ENCODE assay signal across 22 cellular contexts in the genomic region with DNA sequence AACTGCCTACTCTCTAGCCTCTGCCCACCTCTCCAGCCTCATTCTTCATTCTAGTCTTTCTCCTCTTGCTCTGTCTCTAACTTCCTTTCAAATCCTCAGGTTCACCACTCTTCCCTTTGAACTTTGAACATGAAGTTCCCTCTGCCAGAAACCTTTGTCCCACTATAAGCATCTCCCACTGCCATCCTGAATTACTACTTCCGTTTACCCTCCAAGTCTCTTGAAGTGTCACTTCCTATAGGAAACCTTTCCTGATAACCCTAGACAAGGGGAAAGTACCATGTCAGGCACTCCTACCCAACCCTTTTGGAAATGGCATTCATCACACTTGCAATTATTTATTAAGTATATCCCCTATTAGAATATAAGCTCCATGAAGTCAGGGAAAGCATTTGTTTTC. TPM values are rescaled to one million over a fixed set of nuclear protein-coding genes. Genes with fewer than 3 reads are reported as not detected.
DNase-seq lines count a peak whose midpoint lies in the region; ATAC-seq and TF ChIP-seq lines count a peak whose summit lies in the region.
"Had no signal": no experiment of that assay in that cellular context is flagged by ENCODE, and none has a peak within 500 bp of the region (broad histone marks: within the 10 kb centered on the region; RNA-seq: fewer than 3 reads in every experiment).

No MANE protein-coding gene starts in this region.

- H3K4me1 Mint-ChIP-seq in activated naive CD8-positive, alpha-beta T cell (ENCODE audit: low read depth) = peaks cover 44% of the 10 kb centered on the region
- peaks cover 65% of the 10 kb centered on the region for H3K4me1 Mint-ChIP-seq in activated naive CD8-positive, alpha-beta T cell treated with anti-CD3 and anti-CD28 coated beads, Interleukin-2, amount 50 U/mL, for 24 hours
- H3K4me1 Mint-ChIP-seq in memory B cell = peaks cover 51% of the 10 kb centered on the region

- H3K4me2 ChIP-seq in OCI-LY3 (ENCODE audit: low read length) = peak overlapping the region; percentile 96
- H3K4me2 ChIP-seq in smooth muscle cell = peak overlapping the region; percentile 86

- intact Hi-C loops in left lung (cut with DNase I) = no loop called here

- peaks cover 7% of the 10 kb centered on the region for H3F3A ChIP-seq in smooth muscle cell (ENCODE audit: low read depth)

- H3K36me3 ChIP-seq in OCI-LY3 (replicated peaks; ENCODE audit: low read depth, low read length) (peaks cover 56% of the 10 kb centered on the region), smooth muscle cell (ENCODE audit: low read depth) (no peaks in the 10 kb centered on the region), left lung (no peaks in the 10 kb centered on the region)
- H3K36me3 ChIP-seq: neutrophil had no signal

- TF ChIP-seq CTCF in OCI-LY3 (IDR thresholded peaks at IDR 0.05; ENCODE audit: low read depth, low read length) (no peak), smooth muscle cell (IDR thresholded peaks at IDR 0.05; ENCODE audit: borderline replicate concordance, insufficient read depth, poor library complexity, severe bottlenecking) (no peak), left lung (IDR thresholded peaks at IDR 0.05) (no peak)

- no peaks in the 10 kb centered on the region for H3K27me3 ChIP-seq in OCI-LY3 (ENCODE audit: low read depth, low read length)
- H3K27me3 ChIP-seq in smooth muscle cell (ENCODE audit: low read depth) = no peaks in the 10 kb centered on the region
- H3K27me3 ChIP-seq in left lung = peaks cover 0 to 12% of the 10 kb centered on the region in 2 donors
- H3K27me3 ChIP-seq: MG63 had no signal

- H3K9me3 ChIP-seq in OCI-LY3 (ENCODE audit: insufficient read depth, low read length) (0 out of 2 replicates have a peak, but pooled peaks cover 2% of the 10 kb centered on the region), smooth muscle cell (replicated peaks; ENCODE audit: low read depth) (no peaks in the 10 kb centered on the region), left lung (no peaks in the 10 kb centered on the region)
- H3K9me3 ChIP-seq: Caco-2, MG63, neutrophil had no signal

- H3K4me3 Mint-ChIP-seq in activated naive CD8-positive, alpha-beta T cell = no peak overlapping the region
- H3K4me3 Mint-ChIP-seq in activated naive CD8-positive, alpha-beta T cell treated with anti-CD3 and anti-CD28 coated beads, Interleukin-2, amount 50 U/mL, for 24 hours = no peak overlapping the region
- H3K4me3 Mint-ChIP-seq in memory B cell = no peak overlapping the region
- H3K4me3 Mint-ChIP-seq: T-helper 2 cell treated with Interferon-gamma antibody and Interleukin-4, amounts not matched to agents 5 μg/mL and 100 μg/mL, for 36 hours had no signal

- H3K9ac ChIP-seq in OCI-LY3 (ENCODE audit: low read length) (peak overlapping the region; percentile 95), smooth muscle cell (ENCODE audit: low read depth) (no peak overlapping the region)

- WGBS in smooth muscle cell (ENCODE audit: low lambda C conversion rate) = 94% methylated on average over 1 of the region's 1 CpG

- H3K27ac ChIP-seq in OCI-LY3 (ENCODE audit: low read length) (peak overlapping the region; percentile 96), smooth muscle cell (ENCODE audit: low read depth) (no peak overlapping the region), left lung (no peak overlapping the region)
- H3K27ac ChIP-seq: neutrophil had no signal

- H4K20me1 ChIP-seq in OCI-LY3 (ENCODE audit: insufficient read depth, low read length) (peaks cover 26% of the 10 kb centered on the region), smooth muscle cell (ENCODE audit: low read depth) (peaks cover 63% of the 10 kb centered on the region)

- peak overlapping the region; percentile 12 for H3K27ac Mint-ChIP-seq in activated naive CD8-positive, alpha-beta T cell
- no peak overlapping the region for H3K27ac Mint-ChIP-seq in activated naive CD8-positive, alpha-beta T cell treated with anti-CD3 and anti-CD28 coated beads, Interleukin-2, amount 50 U/mL, for 24 hours
- peak overlapping the region; percentile 67 for H3K27ac Mint-ChIP-seq in memory B cell

- H3K4me1 ChIP-seq in OCI-LY3 (ENCODE audit: low read length) = peaks cover 65% of the 10 kb centered on the region
- peaks cover 20% of the 10 kb centered on the region for H3K4me1 ChIP-seq in smooth muscle cell (ENCODE audit: low read depth)
- peaks cover 15 to 41% of the 10 kb centered on the region in 2 donors for H3K4me1 ChIP-seq in left lung

- peak overlapping the region; percentile 89 for H3K4me3 ChIP-seq in OCI-LY3 (ENCODE audit: low read length)
- H3K4me3 ChIP-seq in smooth muscle cell = no peak overlapping the region
- H3K4me3 ChIP-seq in left lung = no peak overlapping the region

- no peak for ATAC-seq in activated naive CD8-positive, alpha-beta T cell treated with anti-CD3 and anti-CD28 coated beads, Interleukin-2, amount 50 U/mL, for 24 hours
- ATAC-seq in memory B cell (ENCODE audit: low read depth) = no peak
- ATAC-seq in left lung = no peak
- ATAC-seq: left ventricle myocardium superior had no signal

- no peak overlapping the region for H2AFZ ChIP-seq in OCI-LY3 (ENCODE audit: low read depth, low read length)
- no peak overlapping the region for H2AFZ ChIP-seq in smooth muscle cell (ENCODE audit: low read depth)

- H3K27me3 Mint-ChIP-seq in activated naive CD8-positive, alpha-beta T cell = no peaks in the 10 kb centered on the region
- no peaks in the 10 kb centered on the region for H3K27me3 Mint-ChIP-seq in activated naive CD8-positive, alpha-beta T cell treated with anti-CD3 and anti-CD28 coated beads, Interleukin-2, amount 50 U/mL, for 24 hours
- H3K27me3 Mint-ChIP-seq in memory B cell = no peaks in the 10 kb centered on the region

- no peaks in the 10 kb centered on the region for H3K9me3 Mint-ChIP-seq in activated naive CD8-positive, alpha-beta T cell (ENCODE audit: low read depth)
- H3K9me3 Mint-ChIP-seq in activated naive CD8-positive, alpha-beta T cell treated with anti-CD3 and anti-CD28 coated beads, Interleukin-2, amount 50 U/mL, for 24 hours = no peaks in the 10 kb centered on the region
- H3K9me3 Mint-ChIP-seq in memory B cell = peaks cover 1% of the 10 kb centered on the region
- H3K9me3 Mint-ChIP-seq: H9; immature natural killer cell; T-helper 2 cell treated with Interferon-gamma antibody and Interleukin-4, amounts not matched to agents 5 μg/mL and 100 μg/mL, for 36 hours had no signal

- H3K36me3 Mint-ChIP-seq in activated naive CD8-positive, alpha-beta T cell = peaks cover 4% of the 10 kb centered on the region
- peaks cover 12% of the 10 kb centered on the region for H3K36me3 Mint-ChIP-seq in activated naive CD8-positive, alpha-beta T cell treated with anti-CD3 and anti-CD28 coated beads, Interleukin-2, amount 50 U/mL, for 24 hours (ENCODE audit: low read depth)
- H3K36me3 Mint-ChIP-seq in memory B cell = peaks cover 12% of the 10 kb centered on the region

- no peak for DNase-seq in activated naive CD8-positive, alpha-beta T cell treated with anti-CD3 and anti-CD28 coated beads, Interleukin-2, amount 50 U/mL, for 24 hours
- no peak for DNase-seq in memory B cell (ENCODE audit: low spot score in 2 of 2)
- DNase-seq in smooth muscle cell (lab: John Stamatoyannopoulos, UW; ENCODE audit: unreplicated experiment) = no peak
- no peak for DNase-seq in MV-4-11 (lab: John Stamatoyannopoulos, UW)
- no peak for DNase-seq in left lung
- no peak for DNase-seq in AML-193 (lab: John Stamatoyannopoulos, UW)
- DNase-seq: activated CD4-positive, alpha-beta T cell treated with anti-CD3 and anti-CD28 coated beads, Interleukin-2, amount 50 U/mL, for 48 hours; activated gamma-delta T cell treated with Interleukin-2 at 50 U/mL for 16 hours; amniotic stem cell; Caco-2; cortex of kidney; H9; immature natural killer cell; left ventricle myocardium superior; MG63; NCI-H1436 treated with DMSO at 0.1 percent for 48 hours; NK-92 treated with Interleukin-12 subunit alpha and Interleukin-12 subunit beta, amount 100 ng/mL, for 24 hours; substantia nigra had no signal

- peaks cover 97% of the 10 kb centered on the region for H3K79me2 ChIP-seq in OCI-LY3 (ENCODE audit: low read length)
- H3K79me2 ChIP-seq in smooth muscle cell (ENCODE audit: low read depth) = peaks cover 79% of the 10 kb centered on the region

RNA-seq across cellular contexts. Expression of gene RAB30, which starts 3.1 kb away (rescaled TPM):
- total RNA-seq in smooth muscle cell (19.6 and 23.6 TPM in 2 replicates), left lung (10 to 100 TPM; 14.2 to 15.3 TPM)
- polyA plus RNA-seq in smooth muscle cell = 10.7 and 11.2 TPM in 2 replicates
